In the genomic region with DNA sequence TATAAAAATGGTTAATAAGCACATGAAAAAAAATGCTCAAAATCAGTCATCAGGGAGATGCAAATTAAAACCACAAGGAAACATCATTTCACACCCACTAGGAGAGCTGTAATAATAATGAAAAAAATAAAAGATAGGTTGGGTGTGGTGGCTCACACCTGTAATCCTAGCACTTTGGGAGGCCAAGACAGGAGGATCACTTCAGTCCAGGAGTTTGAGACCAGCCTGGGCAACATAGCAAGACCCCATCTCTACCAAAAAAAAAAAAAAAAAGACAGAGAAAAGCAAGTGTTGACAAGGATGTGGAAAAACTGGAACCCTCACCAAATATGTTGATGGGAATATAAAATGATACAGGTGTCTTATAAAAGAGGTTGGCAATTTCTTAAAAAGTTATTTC, we compare ENCODE assay signal across 8 cellular contexts.
"Had no signal": no experiment of that assay in that cellular context is flagged by ENCODE, and none has a peak within 500 bp of the region (broad histone marks: within the 10 kb centered on the region; RNA-seq: fewer than 3 reads in every experiment).

No MANE protein-coding gene starts in this region.

- ATAC-seq: HCT116 had no signal

- H3K9ac ChIP-seq: GM23248 had no signal

- H3K4me3 Mint-ChIP-seq: HFFc6, IgD-negative memory B cell had no signal

- FAIRE-seq: HTR-8/SVneo had no signal

- H3K4me3 ChIP-seq: GM23248, HAP-1 had no signal

- DNase-seq: GM23248, GOT3, H7, HFFc6 had no signal

- H3K9me3 ChIP-seq: HAP-1 had no signal

- H3K27ac ChIP-seq: GM23248 had no signal

- H2AFZ ChIP-seq: GM23248 had no signal

- H3K36me3 Mint-ChIP-seq: IgD-negative memory B cell had no signal

- H3K36me3 ChIP-seq: HAP-1 had no signal

- H3K9me3 Mint-ChIP-seq: HFFc6, IgD-negative memory B cell had no signal

- H3K27ac Mint-ChIP-seq: HFFc6, IgD-negative memory B cell had no signal
